In the genomic region with DNA sequence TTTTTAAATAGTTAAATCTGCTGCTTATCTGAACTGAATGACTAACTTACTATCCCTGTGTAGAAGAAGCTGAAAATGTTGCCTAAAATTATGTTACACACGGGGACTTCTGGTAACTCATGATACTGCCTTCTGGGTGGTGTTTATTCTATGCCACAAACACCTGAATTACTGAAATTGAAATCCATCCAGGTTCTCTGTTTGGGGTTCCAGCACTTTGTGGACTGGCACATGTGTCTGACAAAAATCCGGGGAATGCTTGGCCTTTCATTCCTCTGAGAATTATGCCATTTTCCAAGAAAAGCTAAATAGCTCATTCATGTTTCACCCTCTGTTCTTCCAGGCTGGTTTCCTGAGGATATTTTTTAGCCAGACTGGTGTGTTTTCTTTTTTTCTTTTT, we compare ENCODE assay signal across 1 cellular context.
TF ChIP-seq lines count a peak whose summit lies in the region.

No MANE protein-coding gene starts in this region.

TF ChIP-seq in SK-N-SH, 30 proteins besides CTCF, POLR2A, EP300 and RAD21 (continued from another document):
- TF ChIP-seq IRF3 (IDR thresholded peaks at IDR 0.05; ENCODE audit: low read depth, low read length) (no peak), ELF1 (IDR thresholded peaks at IDR 0.05) (no peak), MAX (IDR thresholded peaks at IDR 0.05; ENCODE audit: low read depth) (no peak), CHD2 (IDR thresholded peaks at IDR 0.05; ENCODE audit: low read length, partially characterized antibody) (no peak), SIN3A (IDR thresholded peaks at IDR 0.05; ENCODE audit: borderline replicate concordance, low read depth, low read length) (no peak), PBX3 (IDR thresholded peaks at IDR 0.05) (no peak), GABPA (IDR thresholded peaks at IDR 0.05; ENCODE audit: low read depth) (no peak), REST (IDR thresholded peaks at IDR 0.05; ENCODE audit: low read depth, low read length) (no peak), TCF12 (IDR thresholded peaks at IDR 0.05) (no peak), RXRA (IDR thresholded peaks at IDR 0.05; ENCODE audit: borderline replicate concordance, low read depth) (no peak)
